In the genomic region with DNA sequence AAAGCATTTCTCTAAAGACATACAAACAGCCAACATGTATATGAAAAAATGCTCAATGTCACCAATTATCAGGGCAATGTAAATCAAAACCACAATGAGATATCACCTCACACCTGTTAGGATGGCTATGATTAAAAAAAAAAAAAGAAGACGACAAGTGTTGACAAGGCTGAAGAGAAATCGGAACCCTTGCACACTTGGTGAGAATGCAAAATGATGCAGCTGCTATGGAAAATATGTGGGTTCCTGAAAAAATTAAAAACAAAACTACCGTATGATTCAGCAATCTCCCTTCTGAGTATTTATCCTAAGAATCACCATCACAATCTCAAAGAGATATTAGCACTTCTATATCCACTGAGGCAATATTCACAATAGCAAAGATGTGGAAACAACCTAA, we compare ENCODE assay signal across 23 cellular contexts.
"Had no signal": no experiment of that assay in that cellular context is flagged by ENCODE, and none has a peak within 500 bp of the region (broad histone marks: within the 10 kb centered on the region; RNA-seq: fewer than 3 reads in every experiment).

No MANE protein-coding gene starts in this region.

- H3K9me3 ChIP-seq: ovary, stomach, thoracic aorta, transverse colon had no signal

- ATAC-seq: left colon, left ventricle myocardium superior, right cardiac atrium had no signal

- H3K27ac Mint-ChIP-seq: natural killer cell treated with Interleukin-12 subunit alpha and Interleukin-12 subunit beta and Interleukin-15 and Interleukin-18, amount 100 ng/mL, for 72 hours; neural progenitor cell; stimulated activated naive B cell treated with anti-CD40 and anti-IgM and Interleukin-4, amounts not matched to agents 10 μg/mL and 1 μg/mL and 100 μg/mL, for 72 hours had no signal

- H3K27me3 ChIP-seq: dorsolateral prefrontal cortex, hepatocyte, neural progenitor cell, ovary, stomach, transverse colon had no signal

- H2AFZ ChIP-seq: hepatocyte, neural progenitor cell had no signal

- H3K36me3 ChIP-seq: neural progenitor cell, ovary, thoracic aorta, transverse colon had no signal

- H3K9ac ChIP-seq: neural progenitor cell had no signal

- H3K4me2 ChIP-seq: hepatocyte, neural progenitor cell had no signal

- H3K27ac ChIP-seq: dorsolateral prefrontal cortex, hepatocyte, neural progenitor cell, ovary, stomach, thoracic aorta, transverse colon had no signal

- DNase-seq: cortex of kidney; dorsolateral prefrontal cortex; effector CD8-positive, alpha-beta T cell; foreskin melanocyte; head of caudate nucleus; left colon; left ventricle myocardium superior; mesenchymal stem cell; midbrain; nucleus accumbens; ovary; right cardiac atrium; stimulated activated CD4-positive, alpha-beta T cell treated with anti-CD3 and anti-CD28 coated beads, Interleukin-4, amount 100 ng/mL, for 1 hour; stimulated activated CD8-positive, alpha-beta memory T cell treated with anti-CD3 and anti-CD28 coated beads, Interleukin-4, amount 100 ng/mL, for 48 hours; stimulated activated naive B cell treated with anti-CD40 and anti-IgM and Interleukin-4, amounts not matched to agents 10 μg/mL and 1 μg/mL and 100 μg/mL, for 72 hours; stomach; substantia nigra; transverse colon had no signal

- H3K4me3 ChIP-seq: dorsolateral prefrontal cortex, hepatocyte, lung, neural progenitor cell, ovary, stomach, thoracic aorta, transverse colon had no signal

- H3K4me1 ChIP-seq: neural progenitor cell, transverse colon had no signal

- H3K4me1 Mint-ChIP-seq: neural progenitor cell had no signal

- H3K4me3 Mint-ChIP-seq: natural killer cell treated with Interleukin-12 subunit alpha and Interleukin-12 subunit beta and Interleukin-15 and Interleukin-18, amount 100 ng/mL, for 72 hours; neural progenitor cell; stimulated activated naive B cell treated with anti-CD40 and anti-IgM and Interleukin-4, amounts not matched to agents 10 μg/mL and 1 μg/mL and 100 μg/mL, for 72 hours had no signal

- H3K9me3 Mint-ChIP-seq: natural killer cell treated with Interleukin-12 subunit alpha and Interleukin-12 subunit beta and Interleukin-15 and Interleukin-18, amount 100 ng/mL, for 72 hours had no signal

- H3K27me3 Mint-ChIP-seq: natural killer cell treated with Interleukin-12 subunit alpha and Interleukin-12 subunit beta and Interleukin-15 and Interleukin-18, amount 100 ng/mL, for 72 hours; stimulated activated naive B cell treated with anti-CD40 and anti-IgM and Interleukin-4, amounts not matched to agents 10 μg/mL and 1 μg/mL and 100 μg/mL, for 72 hours had no signal
